ENCODE assay signal across 1 cellular context in genomic region chr9:92917176-92917800, GRCh38.
TF ChIP-seq lines count a peak whose summit lies in the region.

No MANE protein-coding gene starts in this region.

TF ChIP-seq in K562, 482 proteins besides CTCF, POLR2A, EP300 and RAD21:
- no peak for TF ChIP-seq THRA (IDR thresholded peaks at IDR 0.05)
- TF ChIP-seq SPI1 (IDR thresholded peaks at IDR 0.05; ENCODE audit: borderline replicate concordance, low read depth, low read length): peak; percentile 94
- peak; percentile 77 for TF ChIP-seq NFIC (IDR thresholded peaks at IDR 0.05)
- 0 out of 2 replicates have a peak, but pooled peaks have one; percentile 31 for TF ChIP-seq CTBP1 (IDR thresholded peaks at IDR 0.05; ENCODE audit: borderline replicate concordance)
- TF ChIP-seq TEAD1 (CRISPR knock-in tag; IDR thresholded peaks at IDR 0.05): no peak
- TF ChIP-seq E2F4 (CRISPR knock-in tag; IDR thresholded peaks at IDR 0.05; ENCODE audit: low read depth): no peak
